ENCODE assay signal across 20 cellular contexts in the genomic region with DNA sequence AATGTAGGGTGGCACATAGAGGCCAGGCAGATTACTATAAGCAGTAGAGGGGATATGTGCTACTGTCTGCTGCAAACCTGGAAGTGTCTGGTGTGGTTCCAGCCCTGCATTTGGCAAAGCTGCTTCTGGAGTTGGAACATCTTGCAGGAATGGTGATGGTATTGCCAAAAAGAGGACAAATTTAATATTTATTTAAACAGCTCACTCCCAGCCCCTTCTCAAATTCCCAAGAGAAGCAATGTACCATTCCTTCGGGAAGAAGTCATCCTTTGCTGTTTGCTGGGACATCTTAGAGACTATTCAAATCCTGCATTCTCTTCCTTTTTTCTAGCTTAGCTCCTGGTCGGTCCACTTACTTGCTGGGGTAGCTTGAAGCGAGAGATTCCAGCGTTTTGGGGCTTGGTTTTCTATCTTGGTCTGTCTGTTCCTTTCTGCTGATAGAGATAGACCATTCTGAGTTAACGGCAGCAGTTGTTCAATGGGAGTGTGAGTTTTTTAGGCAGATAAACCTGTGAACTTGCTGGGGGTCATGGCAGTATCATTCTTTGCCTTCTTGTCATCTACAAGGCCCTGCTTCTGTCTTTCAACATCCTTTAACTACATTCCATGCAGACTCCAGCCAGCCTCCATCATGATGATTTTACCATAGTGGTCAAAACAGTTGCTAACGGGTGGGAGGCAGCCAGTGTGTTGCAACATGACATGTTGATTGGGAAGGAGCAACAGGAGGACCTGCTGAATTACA.
A peak's percentile ranks its signal among the peaks of the same experiment; 100 is the strongest.
DNase-seq lines count a peak whose midpoint lies in the region; FAIRE-seq and TF ChIP-seq lines count a peak whose summit lies in the region.
"Had no signal": no experiment of that assay in that cellular context is flagged by ENCODE, and none has a peak within 500 bp of the region (broad histone marks: within the 10 kb centered on the region; RNA-seq: fewer than 3 reads in every experiment).

No MANE protein-coding gene starts in this region.

- no peak for FAIRE-seq in H54 (lab: Jason Lieb, UNC)

- H3K4me1 ChIP-seq in GM23248 (ENCODE audit: insufficient read depth) = peaks cover 7% of the 10 kb centered on the region
- no peaks in the 10 kb centered on the region for H3K4me1 ChIP-seq in sigmoid colon
- H3K4me1 ChIP-seq: left lung, thyroid gland had no signal

- H3K4me2 ChIP-seq in GM23248 (ENCODE audit: unreplicated experiment) = no peak overlapping the region
- H3K4me2 ChIP-seq: smooth muscle cell had no signal

- no peak overlapping the region for H3K9ac ChIP-seq in GM23248

- TF ChIP-seq CTCF in sigmoid colon (IDR thresholded peaks at IDR 0.05) = no peak

- H3K27ac ChIP-seq in GM23248 = no peak overlapping the region
- H3K27ac ChIP-seq in sigmoid colon = no peak overlapping the region
- H3K27ac ChIP-seq: left lung, thyroid gland, WERI-Rb-1 had no signal

- no peaks in the 10 kb centered on the region for H3K9me3 ChIP-seq in GM23248 (ENCODE audit: low read depth)
- H3K9me3 ChIP-seq in sigmoid colon = no peaks in the 10 kb centered on the region
- H3K9me3 ChIP-seq: left lung, Peyer's patch, thyroid gland had no signal

- DNase-seq in GM23248 = peak; percentile 49
- DNase-seq in OCI-M1 (lab: John Stamatoyannopoulos, UW) = peak; percentile 100
- DNase-seq in fibroblast of peridontal ligament (ENCODE audit: extremely low read depth) = peak; percentile 60
- DNase-seq in sigmoid colon = peak; percentile 66
- DNase-seq in dermis blood vessel endothelial cell = no peak
- DNase-seq in H54 (ENCODE audit: insufficient read length, low spot score) = no peak
- no peak for DNase-seq in AG08396 (ENCODE audit: low spot score)
- no peak for DNase-seq in activated CD4-positive, alpha-beta T cell treated with anti-CD3 and anti-CD28 coated beads, Interleukin-2, amount 50 U/mL, for 4 hours
- DNase-seq: activated CD8-positive, alpha-beta T cell treated with anti-CD3 and anti-CD28 coated beads, Interleukin-2, amount 10 ng/mL, durations not matched to agents 7 days and 5 days; Calu3; caudate nucleus; effector memory CD4-positive, alpha-beta T cell; left lung; MM.1S; NCI-H2107; NCI-H526 treated with DMSO at 0.1 percent for 48 hours; Peyer's patch; thyroid gland; WERI-Rb-1 had no signal

- H4K20me1 ChIP-seq in GM23248 (ENCODE audit: insufficient read depth) = no peaks in the 10 kb centered on the region

- H3K36me3 ChIP-seq in GM23248 (ENCODE audit: low read depth) (no peaks in the 10 kb centered on the region), sigmoid colon (peaks cover 0 to 19% (median 5%) of the 10 kb centered on the region in 4 donors)
- H3K36me3 ChIP-seq: Peyer's patch had no signal

- in situ Hi-C loops in GM23248 (cut with MboI) = no loop called here

- no peaks in the 10 kb centered on the region for H3K9me2 ChIP-seq in GM23248 (ENCODE audit: insufficient read depth)

- no peaks in the 10 kb centered on the region for H3K79me2 ChIP-seq in GM23248 (ENCODE audit: insufficient read depth)

- H3K27me3 ChIP-seq in GM23248 (replicated peaks; ENCODE audit: insufficient read depth) (no peaks in the 10 kb centered on the region), sigmoid colon (no peaks in the 10 kb centered on the region)
- H3K27me3 ChIP-seq: left lung, Peyer's patch, thyroid gland had no signal

- WGBS in GM23248 (ENCODE audit: low coverage in 1 of 2, low lambda C conversion rate in 2 of 2, missing lambda C conversion rate in 2 of 2), 2 experiments = 83 to 86% methylated on average over 6 of the region's 6 CpGs
- WGBS in sigmoid colon, 2 donors = 91 to 95% methylated on average over 6 of the region's 6 CpGs

- intact Hi-C loops in sigmoid colon (cut with DNase I) = no loop called here

- H3K4me3 ChIP-seq in GM23248 (no peak overlapping the region), sigmoid colon (no peak overlapping the region)
- H3K4me3 ChIP-seq: left lung, Peyer's patch, smooth muscle cell, thyroid gland had no signal

- H2AFZ ChIP-seq in GM23248 = no peak overlapping the region

- TF ChIP-seq POLR2A in sigmoid colon (IDR thresholded peaks at IDR 0.05) (no peak), H54 (IDR thresholded peaks at IDR 0.05; ENCODE audit: low read depth, low read length) (no peak)

- H3F3A ChIP-seq in GM23248 (ENCODE audit: insufficient read depth) = no peaks in the 10 kb centered on the region

- TF ChIP-seq EP300 in sigmoid colon (IDR thresholded peaks at IDR 0.05) = no peak

Comparison
In these comparisons a context has a peak if more than half of its experiments do, and no peak if none do; other contexts are left out.
1. DNase-seq: peak in GM23248 (single experiment), OCI-M1 (single experiment), fibroblast of peridontal ligament (single experiment) and sigmoid colon (single experiment); none in dermis blood vessel endothelial cell (single experiment), H54 (single experiment), AG08396 (single experiment) and activated CD4-positive, alpha-beta T cell treated with anti-CD3 and anti-CD28 coated beads, Interleukin-2, amount 50 U/mL, for 4 hours (0 of 2).